In genomic region chr11:128532571-128533091, GRCh38 we compare ENCODE assay signal across 21 cellular contexts. TPM values are rescaled to one million over a fixed set of nuclear protein-coding genes. Genes with fewer than 3 reads are reported as not detected.
DNase-seq lines count a peak whose midpoint lies in the region; ATAC-seq and TF ChIP-seq lines count a peak whose summit lies in the region.
"Had no signal": no experiment of that assay in that cellular context is flagged by ENCODE, and none has a peak within 500 bp of the region (broad histone marks: within the 10 kb centered on the region; RNA-seq: fewer than 3 reads in every experiment).

No MANE protein-coding gene starts in this region.

- H3K27me3 Mint-ChIP-seq in nephron progenitor cell (ENCODE audit: low read depth, poor library complexity) = peaks cover 65% of the 10 kb centered on the region
- H3K27me3 Mint-ChIP-seq: activated naive CD8-positive, alpha-beta T cell treated with anti-CD3 and anti-CD28 coated beads for 36 hours; memory B cell had no signal

- H3K36me3 Mint-ChIP-seq in nephron progenitor cell (ENCODE audit: low read depth) = no peaks in the 10 kb centered on the region
- H3K36me3 Mint-ChIP-seq: CD4-positive, alpha-beta memory T cell had no signal

- H3K4me1 ChIP-seq in right atrium auricular region = peaks cover 0 to 6% of the 10 kb centered on the region in 2 donors

- H3K36me3 ChIP-seq in right atrium auricular region = no peaks in the 10 kb centered on the region

- H3K27ac ChIP-seq in dorsolateral prefrontal cortex = peak overlapping the region in 54 of 59 donors; percentile 0 to 88 (median 62)
- no peak overlapping the region for H3K27ac ChIP-seq in right atrium auricular region

- ATAC-seq in GM18511 (IDR thresholded peaks at IDR 0.05; ENCODE audit: unreplicated experiment) = no peak
- ATAC-seq: Panc1 had no signal

- H3K27me3 ChIP-seq in dorsolateral prefrontal cortex (peaks cover 0 to 7% (median 0%) of the 10 kb centered on the region in 45 donors), right atrium auricular region (no peaks in the 10 kb centered on the region)

- H3K4me1 Mint-ChIP-seq in nephron progenitor cell = peaks cover 32% of the 10 kb centered on the region

- no peaks in the 10 kb centered on the region for H3K9me3 ChIP-seq in right atrium auricular region

- no peak overlapping the region for H3K27ac Mint-ChIP-seq in nephron progenitor cell
- H3K27ac Mint-ChIP-seq: activated CD4-positive, alpha-beta memory T cell treated with anti-CD3 and anti-CD28 coated beads, Interleukin-2, amount 10 ng/mL, durations not matched to agents 7 days and 5 days; activated naive CD8-positive, alpha-beta T cell treated with anti-CD3 and anti-CD28 coated beads for 36 hours; CD4-positive, alpha-beta memory T cell; memory B cell had no signal

- DNase-seq in COR-L47 (lab: John Stamatoyannopoulos, UW) (peak; percentile 87), NCI-H1417 (lab: John Stamatoyannopoulos, UW) (peak in 2 of 3 experiments; percentile 85 to 97), dorsolateral prefrontal cortex (peak in 1 of 10 donors; percentile 36), medulla oblongata (ENCODE audit: extremely low spot score) (peak; percentile 72), nephron progenitor cell (no peak), right atrium auricular region (ENCODE audit: low spot score) (no peak), NCI-H82 (lab: John Stamatoyannopoulos, UW) (no peak)
- DNase-seq: activated CD4-positive, alpha-beta memory T cell treated with anti-CD3 and anti-CD28 coated beads, Interleukin-2, amount 10 ng/mL, durations not matched to agents 7 days and 5 days; activated naive CD8-positive, alpha-beta T cell treated with anti-CD3 and anti-CD28 coated beads for 36 hours; activated T-cell treated with anti-CD3 and anti-CD28 coated beads, Interleukin-2, amount 50 U/mL, for 48 hours; CD4-positive, alpha-beta memory T cell; central memory CD4-positive, alpha-beta T cell; EL; Karpas-422; NCI-H187; NCI-H510A treated with DMSO at 0.1 percent for 48 hours; stimulated activated CD4-positive, alpha-beta T cell treated with anti-CD3 and anti-CD28 coated beads, Interleukin-1b, Interleukin-23, amount 100 ng/mL, for 48 hours; SW 1271 had no signal

- H3K9me3 Mint-ChIP-seq in nephron progenitor cell = peaks cover 6% of the 10 kb centered on the region
- H3K9me3 Mint-ChIP-seq: CD4-positive, alpha-beta memory T cell; memory B cell had no signal

- intact Hi-C loops in dorsolateral prefrontal cortex (cut with DNase I) = loop anchor here in 1 of 2 donors (2.0 kb wide), 1 partner anchor 20 kb away; no protein-coding TSS in a partner anchor

- peak in 2 of 56 donors; percentile 10 to 19 for TF ChIP-seq CTCF in dorsolateral prefrontal cortex (IDR thresholded peaks at IDR 0.05 in 54 of 56, conservative IDR thresholded peaks at IDR 0.05 in 2 of 56; ENCODE audit: low read depth in 1 of 56, partially characterized antibody in 56 of 56)
- no peak for TF ChIP-seq CTCF in nephron progenitor cell (IDR thresholded peaks at IDR 0.05)
- TF ChIP-seq CTCF in right atrium auricular region (IDR thresholded peaks at IDR 0.05) = no peak

- H3K4me3 Mint-ChIP-seq in nephron progenitor cell = no peak overlapping the region
- H3K4me3 Mint-ChIP-seq: activated CD4-positive, alpha-beta memory T cell treated with anti-CD3 and anti-CD28 coated beads, Interleukin-2, amount 10 ng/mL, durations not matched to agents 7 days and 5 days; activated naive CD8-positive, alpha-beta T cell treated with anti-CD3 and anti-CD28 coated beads for 36 hours; CD4-positive, alpha-beta memory T cell; memory B cell had no signal

- H3K4me3 ChIP-seq in dorsolateral prefrontal cortex (peak overlapping the region in 19 of 59 donors; percentile 1 to 36 (median 17)), right atrium auricular region (no peak overlapping the region)

RNA-seq across cellular contexts. Expression of gene ETS1, which starts 54.7 kb away (rescaled TPM):
- total RNA-seq in dorsolateral prefrontal cortex (10 to 100 TPM in 119 of 120 experiments, 1 to 10 TPM in 1; 9.6 to 30.0 (median 15.3) TPM), right atrium auricular region (10 to 100 TPM; 37.9 to 46.6 TPM)

Comparison
In these comparisons a context has a peak if more than half of its experiments do, and no peak if none do; other contexts are left out.
1. DNase-seq: peak in COR-L47 (single experiment), NCI-H1417 (2 of 3) and medulla oblongata (single experiment); none in nephron progenitor cell (single experiment), right atrium auricular region (single experiment) and NCI-H82 (single experiment).
2. H3K27ac ChIP-seq: peak in dorsolateral prefrontal cortex (54 of 59); none in right atrium auricular region (0 of 2).